In the genomic region with DNA sequence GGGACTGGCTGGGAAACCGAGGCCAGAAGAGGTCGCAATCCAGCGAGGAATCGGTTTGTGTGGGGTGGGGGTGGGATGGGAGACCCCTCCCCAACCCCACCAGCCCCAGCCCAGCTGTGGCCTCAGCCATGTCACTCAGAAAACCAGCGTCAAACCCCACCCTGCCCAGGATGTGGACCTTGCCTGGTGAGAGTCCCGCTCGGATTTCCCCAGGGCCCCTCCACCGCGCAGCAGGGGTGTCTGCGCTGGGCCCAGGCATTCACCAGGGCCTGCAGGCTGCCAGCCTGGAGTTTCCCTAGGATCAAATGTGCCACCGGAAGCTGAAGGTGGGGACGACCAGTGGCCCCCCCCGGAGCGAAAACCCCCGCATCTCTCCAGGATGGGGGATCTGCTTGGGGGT, we compare ENCODE assay signal across 7 cellular contexts. TPM values are rescaled to one million over a fixed set of nuclear protein-coding genes. Genes with fewer than 3 reads are reported as not detected.
DNase-seq lines count a peak whose midpoint lies in the region; ATAC-seq and TF ChIP-seq lines count a peak whose summit lies in the region.
"Not testable (repeated sequence)": the region's sequence is repeated elsewhere in the genome, so short reads cannot be mapped to it uniquely, and the experiment has no call there.

No MANE protein-coding gene starts in this region.

- not testable (repeated sequence) for H3K27me3 ChIP-seq in GM23338 (ENCODE audit: insufficient read depth); Panc1 (ENCODE audit: control insufficient read depth, insufficient read depth, low read length); right cardiac atrium (ENCODE audit: control insufficient read depth, insufficient read depth)

- not testable (repeated sequence) for H4K20me1 ChIP-seq in GM23338 (replicated peaks; ENCODE audit: insufficient read depth)

- not testable (repeated sequence) for TF ChIP-seq CTCF in GM23338 (conservative IDR thresholded peaks at IDR 0.05; ENCODE audit: low read depth in 2 of 2); Panc1 (IDR thresholded peaks at IDR 0.05); activated B cell treated with CpG ODN at 0.5 μM for 24 hours (IDR thresholded peaks at IDR 0.05); mucosa of descending colon (IDR thresholded peaks at IDR 0.05)

- H3K27me3 Mint-ChIP-seq in GM23338 (ENCODE audit: insufficient read depth, low read depth, poor library complexity); activated B cell treated with CpG ODN at 0.5 μM for 24 hours; effector memory CD8-positive, alpha-beta T cell; stimulated activated memory B cell treated with anti-CD40 and anti-IgM and Interleukin-4, amounts not matched to agents 10 μg/mL and 1 μg/mL and 100 μg/mL, for 72 hours: not testable (repeated sequence)

- H3K36me3 ChIP-seq in GM23338 (ENCODE audit: insufficient read depth); Panc1 (ENCODE audit: control insufficient read depth, insufficient read depth, low read length); mucosa of descending colon (ENCODE audit: low read depth): not testable (repeated sequence)

- DNase-seq in GM23338 (ENCODE audit: low spot score); Panc1 (ENCODE audit: low read depth, low spot score); activated B cell treated with CpG ODN at 0.5 μM for 24 hours; effector memory CD8-positive, alpha-beta T cell; right cardiac atrium; mucosa of descending colon: not testable (repeated sequence)

- not testable (repeated sequence) for H3K4me2 ChIP-seq in GM23338

- CTCF ChIA-PET in Panc1 (lab: Charles Lee); activated B cell treated with CpG ODN at 0.5 μM for 24 hours (lab: Charles Lee): not testable (repeated sequence)

- not testable (repeated sequence) for H3K36me3 Mint-ChIP-seq in GM23338 (ENCODE audit: low read depth); activated B cell treated with CpG ODN at 0.5 μM for 24 hours (ENCODE audit: low read depth); effector memory CD8-positive, alpha-beta T cell (ENCODE audit: insufficient read depth); stimulated activated memory B cell treated with anti-CD40 and anti-IgM and Interleukin-4, amounts not matched to agents 10 μg/mL and 1 μg/mL and 100 μg/mL, for 72 hours

- H3F3A ChIP-seq in GM23338 (replicated peaks; ENCODE audit: low read depth): not testable (repeated sequence)

- POLR2A ChIA-PET in Panc1 (lab: Charles Lee); activated B cell treated with CpG ODN at 0.5 μM for 24 hours (lab: Charles Lee): not testable (repeated sequence)

- H2AFZ ChIP-seq in GM23338: not testable (repeated sequence)

- in situ Hi-C loops in Panc1 (cut with HindIII; ENCODE audit: low pct_unique_long_range_greater_than_20kb, low sequenced_read_pairs): not testable (repeated sequence)

- H3K4me3 Mint-ChIP-seq in GM23338; activated B cell treated with CpG ODN at 0.5 μM for 24 hours; effector memory CD8-positive, alpha-beta T cell; stimulated activated memory B cell treated with anti-CD40 and anti-IgM and Interleukin-4, amounts not matched to agents 10 μg/mL and 1 μg/mL and 100 μg/mL, for 72 hours: not testable (repeated sequence)

- H3K9me3 ChIP-seq in Panc1 (ENCODE audit: control insufficient read depth, insufficient read depth, low read depth, low read length); right cardiac atrium (ENCODE audit: control insufficient read depth, low read length); mucosa of descending colon: not testable (repeated sequence)

- H3K27ac ChIP-seq in GM23338 (ENCODE audit: low read depth); Panc1 (ENCODE audit: low read length); right cardiac atrium (ENCODE audit: low read length): not testable (repeated sequence)

- H3K4me1 Mint-ChIP-seq in GM23338; activated B cell treated with CpG ODN at 0.5 μM for 24 hours; effector memory CD8-positive, alpha-beta T cell (ENCODE audit: low read depth in 2 of 2); stimulated activated memory B cell treated with anti-CD40 and anti-IgM and Interleukin-4, amounts not matched to agents 10 μg/mL and 1 μg/mL and 100 μg/mL, for 72 hours: not testable (repeated sequence)

- not testable (repeated sequence) for H3K79me2 ChIP-seq in GM23338 (replicated peaks; ENCODE audit: insufficient read depth)

- H3K9me2 ChIP-seq in GM23338 (ENCODE audit: insufficient read depth): not testable (repeated sequence)

- ATAC-seq in GM23338 (peak; percentile 24), Panc1 (peak; percentile 70), activated B cell treated with CpG ODN at 0.5 μM for 24 hours (ENCODE audit: low read depth) (peak; percentile 35), right cardiac atrium (peak; percentile 13 to 31), mucosa of descending colon (peak; percentile 50)
- peak; percentile 75 for ATAC-seq in effector memory CD8-positive, alpha-beta T cell (replicated peaks)
- peak; percentile 43 for ATAC-seq in stimulated activated memory B cell treated with anti-CD40 and anti-IgM and Interleukin-4, amounts not matched to agents 10 μg/mL and 1 μg/mL and 100 μg/mL, for 72 hours

- WGBS in right cardiac atrium: no CpG with 5 or more reads among the region's 15 CpGs

- H3K4me3 ChIP-seq in GM23338; Panc1 (ENCODE audit: low read depth in 2 of 2, low read length in 2 of 2); right cardiac atrium (ENCODE audit: low read length); mucosa of descending colon: not testable (repeated sequence)

- intact Hi-C loops in Panc1 (cut with micrococcal nuclease; ENCODE audit: unreplicated experiment); activated B cell treated with CpG ODN at 0.5 μM for 24 hours (cut with micrococcal nuclease); right cardiac atrium (cut with DNase I); mucosa of descending colon (cut with DNase I, micrococcal nuclease): not testable (repeated sequence)

- H3K4me1 ChIP-seq in GM23338 (ENCODE audit: insufficient read depth); Panc1 (ENCODE audit: control insufficient read depth, insufficient read depth, low read length); right cardiac atrium (ENCODE audit: control insufficient read depth, insufficient read depth, low read length); mucosa of descending colon (ENCODE audit: low read depth): not testable (repeated sequence)

- H3K9me3 Mint-ChIP-seq in GM23338; activated B cell treated with CpG ODN at 0.5 μM for 24 hours; effector memory CD8-positive, alpha-beta T cell; stimulated activated memory B cell treated with anti-CD40 and anti-IgM and Interleukin-4, amounts not matched to agents 10 μg/mL and 1 μg/mL and 100 μg/mL, for 72 hours: not testable (repeated sequence)

- not testable (repeated sequence) for BruUV-seq in Panc1 (replicated peaks; lab: Mats Ljungman, UMichigan)

- H3K27ac Mint-ChIP-seq in GM23338; activated B cell treated with CpG ODN at 0.5 μM for 24 hours; effector memory CD8-positive, alpha-beta T cell; stimulated activated memory B cell treated with anti-CD40 and anti-IgM and Interleukin-4, amounts not matched to agents 10 μg/mL and 1 μg/mL and 100 μg/mL, for 72 hours: not testable (repeated sequence)

RNA-seq across cellular contexts. Expression of a gene that starts 51.7 kb away (rescaled TPM):
- 20.7 and 28.1 TPM in 2 replicates for total RNA-seq in GM23338 (2014; rRNA removed; shearing (Covaris generic))
- polyA plus RNA-seq in GM23338 (2016; fragmentation: Nextera tagmentation; extraction: Ambion mirVana) (8.4 and 9.8 TPM in 2 replicates), right cardiac atrium (7.4 TPM)
- total RNA-seq in Panc1 (2021; ENCODE audit: unreplicated experiment) (20.9 TPM), activated B cell treated with CpG ODN at 0.5 μM for 24 hours (18.2 and 22.3 TPM in 2 replicates), right cardiac atrium (10 to 100 TPM; 11.6 to 14.9 (median 13.5) TPM), mucosa of descending colon (10 to 100 TPM in 2 of 3 donors, 1 to 10 TPM in 1; 8.7 to 23.2 (median 13.1) TPM)
- 11.7 TPM for polyA plus RNA-seq in Panc1 (2012; ENCODE audit: insufficient read length)

Comparison
In these comparisons a context has a peak if more than half of its experiments do, and no peak if none do; other contexts are left out.
1. ATAC-seq: peak in every context shown above with its lines; median percentile 75 in effector memory CD8-positive, alpha-beta T cell; 70 in Panc1; 50 in mucosa of descending colon; 43 in stimulated activated memory B cell treated with anti-CD40 and anti-IgM and Interleukin-4, amounts not matched to agents 10 μg/mL and 1 μg/mL and 100 μg/mL, for 72 hours; 35 in activated B cell treated with CpG ODN at 0.5 μM for 24 hours; 24 in GM23338; 22 in right cardiac atrium.